8 cellular contexts compared by ENCODE assay signal in the genomic region with DNA sequence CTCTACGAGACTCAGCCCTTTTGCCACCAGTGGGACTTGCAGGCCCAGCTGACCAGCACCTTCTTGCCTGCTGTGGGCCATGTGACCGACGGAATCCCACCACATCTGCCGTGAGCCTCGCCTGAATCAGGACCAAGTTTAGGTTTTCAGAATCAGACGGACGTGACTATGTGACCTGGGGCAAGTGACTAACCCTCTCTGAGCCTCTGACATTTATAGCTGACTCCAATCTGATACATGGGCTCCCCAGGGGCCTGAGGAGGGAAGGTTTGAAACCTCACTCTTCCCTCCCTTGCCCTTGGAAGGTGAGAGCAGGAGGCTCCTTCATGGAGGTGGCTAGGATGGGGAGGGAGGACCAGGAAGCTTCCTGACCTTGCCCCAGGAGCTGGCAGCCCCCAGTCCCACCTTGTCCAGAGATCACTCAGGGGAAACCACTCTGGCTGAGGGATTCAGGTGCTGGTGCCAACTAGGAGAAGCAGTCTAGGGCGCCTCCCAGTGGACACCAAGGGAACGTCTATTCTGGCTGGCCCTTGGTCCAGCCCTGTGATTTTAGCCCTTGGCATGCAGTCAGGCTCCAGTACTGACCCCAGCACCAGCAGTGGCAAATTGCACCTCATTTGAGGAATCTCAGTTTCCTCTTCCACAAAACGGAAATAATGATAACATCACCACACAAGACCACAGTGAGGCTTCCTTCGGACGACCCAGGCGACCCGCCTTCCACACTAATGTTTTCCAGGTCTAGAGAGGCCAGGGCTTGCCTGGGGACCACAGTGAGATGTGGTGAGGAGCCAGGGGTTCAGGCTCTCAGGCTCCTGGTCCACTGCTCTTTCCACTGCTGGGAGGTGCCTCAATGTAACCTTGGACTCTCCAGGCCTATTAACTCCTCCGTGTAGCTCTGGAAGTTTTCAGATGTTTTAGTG. TPM values are rescaled to one million over a fixed set of nuclear protein-coding genes. Genes with fewer than 3 reads are reported as not detected.
DNase-seq lines count a peak whose midpoint lies in the region; ATAC-seq and TF ChIP-seq lines count a peak whose summit lies in the region.

No MANE protein-coding gene starts in this region.

- no peak for ATAC-seq in GM18498 (IDR thresholded peaks at IDR 0.05; ENCODE audit: unreplicated experiment)

- H2BK5ac ChIP-seq in mesendoderm (ENCODE audit: low read length) = no peak overlapping the region

- H3K18ac ChIP-seq in mesendoderm (ENCODE audit: low read length) = no peak overlapping the region

- no peaks in the 10 kb centered on the region for H3K9me3 Mint-ChIP-seq in endodermal cell
- H3K9me3 Mint-ChIP-seq in type B pancreatic cell = no peaks in the 10 kb centered on the region

- TF ChIP-seq CTCF in endodermal cell (conservative IDR thresholded peaks at IDR 0.05) = peak; percentile 97
- TF ChIP-seq CTCF in type B pancreatic cell (conservative IDR thresholded peaks at IDR 0.05) = peak; percentile 80

- H3K36me3 Mint-ChIP-seq in endodermal cell (ENCODE audit: low read depth) (no peaks in the 10 kb centered on the region), type B pancreatic cell (no peaks in the 10 kb centered on the region)

- no peak overlapping the region for H4K8ac ChIP-seq in mesendoderm (ENCODE audit: low read depth, low read length)

- H3K4me1 Mint-ChIP-seq in endodermal cell = peaks cover 9% of the 10 kb centered on the region
- peaks cover 50% of the 10 kb centered on the region for H3K4me1 Mint-ChIP-seq in type B pancreatic cell (ENCODE audit: unreplicated experiment)

- H3K27ac Mint-ChIP-seq in endodermal cell = peak overlapping the region; percentile 55
- peak overlapping the region; percentile 97 for H3K27ac Mint-ChIP-seq in type B pancreatic cell

- no peak overlapping the region for H3K23ac ChIP-seq in mesendoderm (ENCODE audit: low read length)

- H3K36me3 ChIP-seq in endodermal cell (ENCODE audit: control insufficient read depth, insufficient read depth, low read length) (no peaks in the 10 kb centered on the region), mesendoderm (ENCODE audit: control insufficient read depth, insufficient read depth, low read length) (no peaks in the 10 kb centered on the region)

- no peaks in the 10 kb centered on the region for H3K79me1 ChIP-seq in mesendoderm (ENCODE audit: low read length)

- no peaks in the 10 kb centered on the region for H3K79me2 ChIP-seq in mesendoderm (ENCODE audit: control insufficient read depth, insufficient read depth, low read length)

- H2BK15ac ChIP-seq in mesendoderm (replicated peaks; ENCODE audit: low read depth) = no peak overlapping the region

- H3K4me3 Mint-ChIP-seq in endodermal cell (no peak overlapping the region), type B pancreatic cell (peak overlapping the region; percentile 37)

- DNase-seq in NCI-H2107 treated with DMSO at 0.1 percent for 48 hours (lab: John Stamatoyannopoulos, UW; ENCODE audit: unreplicated experiment) (peak; percentile 21), NCI-H2107 (lab: John Stamatoyannopoulos, UW) (no peak), NCI-H1092 (lab: John Stamatoyannopoulos, UW) (peak; percentile 45), UCSD-AML1 (lab: John Stamatoyannopoulos, UW; ENCODE audit: unreplicated experiment) (peak; percentile 28), endodermal cell (peak; percentile 93), mesendoderm (peak; percentile 80), type B pancreatic cell (ENCODE audit: extremely low spot score, unreplicated experiment) (no peak)

- H3K27me3 ChIP-seq in endodermal cell (ENCODE audit: control insufficient read depth, insufficient read depth, low read length, poor library complexity, severe bottlenecking) (no peaks in the 10 kb centered on the region), mesendoderm (ENCODE audit: insufficient read depth, low read length, poor library complexity) (no peaks in the 10 kb centered on the region)

- H3K27ac ChIP-seq in endodermal cell (ENCODE audit: low read depth, low read length) (no peak overlapping the region), mesendoderm (ENCODE audit: low read depth, low read length) (no peak overlapping the region)

- H3K4me3 ChIP-seq in endodermal cell (ENCODE audit: low read length) (no peak overlapping the region), mesendoderm (ENCODE audit: low read length) (no peak overlapping the region)

- no peak overlapping the region for H3K4me2 ChIP-seq in mesendoderm (ENCODE audit: low read length)

- H4K5ac ChIP-seq in mesendoderm (ENCODE audit: low read length) = no peak overlapping the region

- H3K4me1 ChIP-seq in endodermal cell (ENCODE audit: control insufficient read depth, insufficient read depth, low read length) = no peaks in the 10 kb centered on the region
- peaks cover 2% of the 10 kb centered on the region for H3K4me1 ChIP-seq in mesendoderm (ENCODE audit: control insufficient read depth, low read depth, low read length)

- H3K9ac ChIP-seq in endodermal cell (ENCODE audit: extremely low read depth, low read length, poor library complexity, severe bottlenecking) = no peak overlapping the region
- H3K9ac ChIP-seq in mesendoderm (ENCODE audit: low read length) = no peak overlapping the region

- no peaks in the 10 kb centered on the region for H3K27me3 Mint-ChIP-seq in endodermal cell (ENCODE audit: insufficient read depth)
- no peaks in the 10 kb centered on the region for H3K27me3 Mint-ChIP-seq in type B pancreatic cell

- H3K4ac ChIP-seq in mesendoderm (ENCODE audit: low read depth, low read length) = no peak overlapping the region

- H2BK120ac ChIP-seq in mesendoderm (ENCODE audit: low read depth, low read length) = no peak overlapping the region

- no peak overlapping the region for H3K56ac ChIP-seq in mesendoderm (ENCODE audit: low read length)

- H3K9me3 ChIP-seq in endodermal cell (ENCODE audit: control insufficient read depth, low read length) = no peaks in the 10 kb centered on the region

- 67 to 71% methylated on average over 12 to 15 of the region's 15 CpGs for WGBS in endodermal cell (ENCODE audit: insufficient coverage in 1 of 2, insufficient read length in 1 of 2), 2 experiments
- no CpG with 5 or more reads among the region's 15 CpGs for WGBS in mesendoderm (ENCODE audit: extremely low coverage, insufficient coverage, low lambda C conversion rate)

- no peak overlapping the region for H2AK5ac ChIP-seq in mesendoderm (ENCODE audit: low read length)

RNA-seq across cellular contexts. Expression of a gene that starts 47.2 kb away (rescaled TPM):
- total RNA-seq in endodermal cell (1 to 10 TPM; 2.0 to 3.4 TPM), type B pancreatic cell (ENCODE audit: low replicate concordance) (26.5 and 37.5 TPM in 2 replicates)
- polyA plus RNA-seq in endodermal cell (2013, experiment 1 of 2) = 4.0 TPM
- polyA plus RNA-seq in endodermal cell (2013, experiment 2 of 2) = 3.2 TPM
- polyA plus RNA-seq in mesendoderm (2013, experiment 1 of 2) = 5.0 TPM
- 4.8 TPM for polyA plus RNA-seq in mesendoderm (2013, experiment 2 of 2)

RNA-seq across cellular contexts. Expression of a gene that starts 52.1 kb away (rescaled TPM):
- total RNA-seq in endodermal cell (1 to 10 TPM; 5.6 to 8.7 TPM), type B pancreatic cell (ENCODE audit: low replicate concordance) (5.5 and 7.8 TPM in 2 replicates)
- 6.4 TPM for polyA plus RNA-seq in endodermal cell (2013, experiment 1 of 2)
- polyA plus RNA-seq in endodermal cell (2013, experiment 2 of 2) = 5.5 TPM
- 4.2 TPM for polyA plus RNA-seq in mesendoderm (2013, experiment 1 of 2)
- 4.4 TPM for polyA plus RNA-seq in mesendoderm (2013, experiment 2 of 2)

Comparison
In these comparisons a context has a peak if more than half of its experiments do, and no peak if none do; other contexts are left out.
1. DNase-seq: peak in NCI-H2107 treated with DMSO at 0.1 percent for 48 hours (single experiment), NCI-H1092 (single experiment), UCSD-AML1 (single experiment), endodermal cell (single experiment) and mesendoderm (single experiment); none in NCI-H2107 (single experiment) and type B pancreatic cell (single experiment).